20 cellular contexts compared by ENCODE assay signal in genomic region chr6:107511410-107512070, GRCh38. TPM values are rescaled to one million over a fixed set of nuclear protein-coding genes. Genes with fewer than 3 reads are reported as not detected.
A peak's percentile ranks its signal among the peaks of the same experiment; 100 is the strongest.
DNase-seq lines count a peak whose midpoint lies in the region; ATAC-seq and TF ChIP-seq lines count a peak whose summit lies in the region.
"Had no signal": no experiment of that assay in that cellular context is flagged by ENCODE, and none has a peak within 500 bp of the region (broad histone marks: within the 10 kb centered on the region; RNA-seq: fewer than 3 reads in every experiment).

No MANE protein-coding gene starts in this region.

- H3K36me3 ChIP-seq in iPS-18a (ENCODE audit: control insufficient read depth, low read depth, low read length) (no peaks in the 10 kb centered on the region), sigmoid colon (peaks cover 0 to 19% (median 0%) of the 10 kb centered on the region in 4 donors)
- H3K36me3 ChIP-seq: thyroid gland had no signal

- TF ChIP-seq EP300 in sigmoid colon (IDR thresholded peaks at IDR 0.05) = no peak

- H3K9ac ChIP-seq in iPS-18a (ENCODE audit: low read length) = no peak overlapping the region

- 79 to 84% methylated on average over 7 of the region's 7 CpGs for WGBS in sigmoid colon, 2 donors

- H3K4me3 ChIP-seq in coronary artery (no peak overlapping the region), iPS-18a (ENCODE audit: low read length) (no peak overlapping the region), sigmoid colon (no peak overlapping the region)
- H3K4me3 ChIP-seq: body of pancreas, smooth muscle cell, thyroid gland had no signal

- DNase-seq in NCI-H2227 treated with DMSO at 0.1 percent for 48 hours (lab: John Stamatoyannopoulos, UW) = peak; percentile 35
- DNase-seq in coronary artery (ENCODE audit: low spot score) = peak; percentile 75
- peak; percentile 74 for DNase-seq in sigmoid colon
- no peak for DNase-seq in AML-193 (lab: John Stamatoyannopoulos, UW)
- no peak for DNase-seq in GM19240 (ENCODE audit: insufficient read length, low spot score)
- DNase-seq in ecto neural progenitor cell (ENCODE audit: low spot score) = no peak
- DNase-seq in left lobe of liver (ENCODE audit: low spot score) = no peak
- DNase-seq: CD4-positive, alpha-beta T cell; DMS 273 treated with DMSO at 0.1 percent for 48 hours; HFFc6; MM.1S; naive B cell; NCI-H1930; NCI-H446 treated with DMSO at 0.1 percent for 48 hours; stimulated activated CD4-positive, alpha-beta T cell treated with anti-CD3 and anti-CD28 coated beads, Interleukin-2, amount 100 ng/mL, for 48 hours; stimulated activated naive CD4-positive, alpha-beta T cell treated with Interleukin-2 at 50 U/mL for 16 hours; thyroid gland had no signal

- TF ChIP-seq CTCF in coronary artery (IDR thresholded peaks at IDR 0.05) (no peak), sigmoid colon (IDR thresholded peaks at IDR 0.05) (no peak)

- peak overlapping the region in 1 of 2 donors; percentile 60 for H3K27ac ChIP-seq in coronary artery
- H3K27ac ChIP-seq in iPS-18a (ENCODE audit: low read length) = peak overlapping the region; percentile 48
- peak overlapping the region in 1 of 4 donors; percentile 16 for H3K27ac ChIP-seq in sigmoid colon
- H3K27ac ChIP-seq: body of pancreas had no signal

- no peak for ATAC-seq in left lobe of liver
- ATAC-seq: body of pancreas had no signal

- no peak for TF ChIP-seq POLR2A in sigmoid colon (IDR thresholded peaks at IDR 0.05)

- intact Hi-C loops in sigmoid colon (cut with DNase I) = no loop called here

- H3K27me3 ChIP-seq in iPS-18a (ENCODE audit: control insufficient read depth, insufficient read depth, low read length) = no peaks in the 10 kb centered on the region
- H3K27me3 ChIP-seq in sigmoid colon = no peaks in the 10 kb centered on the region
- H3K27me3 ChIP-seq: body of pancreas, thyroid gland had no signal

- H3K9me3 ChIP-seq in iPS-18a (ENCODE audit: control insufficient read depth, low read depth, low read length) (no peaks in the 10 kb centered on the region), sigmoid colon (peaks cover 0 to 2% (median 0%) of the 10 kb centered on the region in 4 donors)
- H3K9me3 ChIP-seq: body of pancreas, thyroid gland had no signal

- H3K4me1 ChIP-seq in iPS-18a (ENCODE audit: control insufficient read depth, low read depth, low read length) (peaks cover 15% of the 10 kb centered on the region), sigmoid colon (peaks cover 0 to 18% (median 6%) of the 10 kb centered on the region in 4 donors)

RNA-seq across cellular contexts. Expression of gene SOBP, which starts 21.6 kb away (rescaled TPM):
- total RNA-seq in sigmoid colon (10 to 100 TPM; 16.8 to 38.5 (median 22.8) TPM), left lobe of liver (1.7 TPM)
- 1 to 10 TPM; 1.2 to 2.4 (median 1.8) TPM for polyA plus RNA-seq in sigmoid colon

RNA-seq across cellular contexts. Expression of gene PDSS2, which starts 52.2 kb away (rescaled TPM):
- 10 to 100 TPM in 1 of 4 donors, 1 to 10 TPM in 3; 9.4 to 11.1 (median 9.6) TPM for total RNA-seq in sigmoid colon
- 10 to 100 TPM; 13.8 to 18.5 (median 13.8) TPM for polyA plus RNA-seq in sigmoid colon
- total RNA-seq in left lobe of liver = 18.9 TPM

Comparison
In these comparisons a context has a peak if more than half of its experiments do, and no peak if none do; other contexts are left out.
1. DNase-seq: peak in NCI-H2227 treated with DMSO at 0.1 percent for 48 hours (single experiment), coronary artery (single experiment) and sigmoid colon (single experiment); none in AML-193 (0 of 2), GM19240 (single experiment), ecto neural progenitor cell (single experiment) and left lobe of liver (single experiment).